Comparison of ENCODE assay signal across 1 cellular context in genomic region chr20:62824476-62825287, GRCh38.
TF ChIP-seq lines count a peak whose summit lies in the region.

No MANE protein-coding gene starts in this region.

TF ChIP-seq in HepG2, 621 proteins besides CTCF, POLR2A, EP300 and RAD21 (continued from another document):
- TF ChIP-seq ZNF569 (CRISPR knock-in tag; IDR thresholded peaks at IDR 0.05; ENCODE audit: borderline replicate concordance) (no peak), ZNF34 (CRISPR knock-in tag; IDR thresholded peaks at IDR 0.05; ENCODE audit: borderline replicate concordance) (no peak), ARNT (IDR thresholded peaks at IDR 0.05) (no peak), ZFP36 (IDR thresholded peaks at IDR 0.05; ENCODE audit: borderline replicate concordance, low read depth, low read length, partially characterized antibody) (no peak), ZNF781 (CRISPR knock-in tag; IDR thresholded peaks at IDR 0.05; ENCODE audit: borderline replicate concordance, not compliant biosample characterization) (peak; percentile 58), NFIB (CRISPR knock-in tag; IDR thresholded peaks at IDR 0.05; ENCODE audit: borderline replicate concordance) (no peak), PRMT3 (CRISPR knock-in tag; IDR thresholded peaks at IDR 0.05; ENCODE audit: borderline replicate concordance, low read depth) (no peak), DNMT1 (CRISPR knock-in tag; IDR thresholded peaks at IDR 0.05) (peak; percentile 90; the same call in 1 of the 2 replicates)
TF ChIP-seq in HepG2: peak in this region for 126.
